ENCODE assay signal across 8 cellular contexts in the genomic region with DNA sequence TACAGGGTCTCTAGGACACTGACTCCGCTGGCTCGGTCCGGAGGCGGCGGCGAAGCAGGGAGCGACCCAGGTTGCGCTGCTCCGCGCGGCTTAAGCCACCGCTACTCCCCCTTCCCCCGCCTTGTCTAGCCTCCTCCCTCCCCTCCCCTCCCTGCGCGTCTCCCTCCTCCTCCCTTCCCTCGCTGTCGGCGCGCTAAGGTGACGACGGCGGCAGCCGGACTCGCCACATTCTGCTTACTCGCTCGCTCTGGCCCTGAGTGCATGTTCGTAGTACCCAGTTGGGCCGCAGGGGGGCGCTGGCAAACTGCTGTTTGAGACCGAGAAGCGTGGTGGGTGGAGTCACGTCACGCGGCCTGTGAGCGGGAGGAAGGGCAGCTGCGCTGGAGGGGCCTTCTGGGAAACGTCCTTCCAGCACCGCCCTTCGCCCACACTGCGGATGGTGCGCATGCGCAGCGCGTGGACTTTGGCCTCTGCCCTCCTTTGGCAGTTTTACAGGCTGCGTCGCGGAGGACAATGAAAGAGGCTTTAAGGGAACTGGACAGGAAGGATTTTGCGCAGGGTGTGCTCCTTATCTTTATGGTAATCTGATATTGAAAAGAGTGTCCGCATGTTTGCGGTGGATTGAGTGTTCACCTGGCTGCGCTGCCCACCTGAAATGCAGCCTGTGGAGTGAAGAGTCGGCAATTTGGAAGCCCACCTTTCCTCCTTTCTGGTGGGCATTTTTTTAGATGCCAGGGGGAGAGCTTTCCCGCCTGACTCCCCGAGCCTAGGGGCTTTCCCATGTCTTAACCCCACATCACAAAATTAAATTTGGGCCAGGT. TPM values are rescaled to one million over a fixed set of nuclear protein-coding genes. Genes with fewer than 3 reads are reported as not detected.
DNase-seq lines count a peak whose midpoint lies in the region; ATAC-seq and TF ChIP-seq lines count a peak whose summit lies in the region.

A gene with protein sequence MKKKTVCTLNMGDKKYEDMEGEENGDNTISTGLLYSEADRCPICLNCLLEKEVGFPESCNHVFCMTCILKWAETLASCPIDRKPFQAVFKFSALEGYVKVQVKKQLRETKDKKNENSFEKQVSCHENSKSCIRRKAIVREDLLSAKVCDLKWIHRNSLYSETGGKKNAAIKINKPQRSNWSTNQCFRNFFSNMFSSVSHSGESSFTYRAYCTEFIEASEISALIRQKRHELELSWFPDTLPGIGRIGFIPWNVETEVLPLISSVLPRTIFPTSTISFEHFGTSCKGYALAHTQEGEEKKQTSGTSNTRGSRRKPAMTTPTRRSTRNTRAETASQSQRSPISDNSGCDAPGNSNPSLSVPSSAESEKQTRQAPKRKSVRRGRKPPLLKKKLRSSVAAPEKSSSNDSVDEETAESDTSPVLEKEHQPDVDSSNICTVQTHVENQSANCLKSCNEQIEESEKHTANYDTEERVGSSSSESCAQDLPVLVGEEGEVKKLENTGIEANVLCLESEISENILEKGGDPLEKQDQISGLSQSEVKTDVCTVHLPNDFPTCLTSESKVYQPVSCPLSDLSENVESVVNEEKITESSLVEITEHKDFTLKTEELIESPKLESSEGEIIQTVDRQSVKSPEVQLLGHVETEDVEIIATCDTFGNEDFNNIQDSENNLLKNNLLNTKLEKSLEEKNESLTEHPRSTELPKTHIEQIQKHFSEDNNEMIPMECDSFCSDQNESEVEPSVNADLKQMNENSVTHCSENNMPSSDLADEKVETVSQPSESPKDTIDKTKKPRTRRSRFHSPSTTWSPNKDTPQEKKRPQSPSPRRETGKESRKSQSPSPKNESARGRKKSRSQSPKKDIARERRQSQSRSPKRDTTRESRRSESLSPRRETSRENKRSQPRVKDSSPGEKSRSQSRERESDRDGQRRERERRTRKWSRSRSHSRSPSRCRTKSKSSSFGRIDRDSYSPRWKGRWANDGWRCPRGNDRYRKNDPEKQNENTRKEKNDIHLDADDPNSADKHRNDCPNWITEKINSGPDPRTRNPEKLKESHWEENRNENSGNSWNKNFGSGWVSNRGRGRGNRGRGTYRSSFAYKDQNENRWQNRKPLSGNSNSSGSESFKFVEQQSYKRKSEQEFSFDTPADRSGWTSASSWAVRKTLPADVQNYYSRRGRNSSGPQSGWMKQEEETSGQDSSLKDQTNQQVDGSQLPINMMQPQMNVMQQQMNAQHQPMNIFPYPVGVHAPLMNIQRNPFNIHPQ (N-terminal part only) (minus strand): TSS at position 107 of the 821 bp plus-strand sequence. CDS start 26,407 bp downstream, outside the sequence.

- peaks cover 39% of the 10 kb centered on the region for H3K4me1 ChIP-seq in upper lobe of right lung

- peak; percentile 67 for TF ChIP-seq POLR2A in GM15510 (IDR thresholded peaks at IDR 0.05; ENCODE audit: borderline replicate concordance, extremely low read depth, insufficient read length)

- H3K27me3 ChIP-seq in upper lobe of right lung = no peaks in the 10 kb centered on the region

- peak within 1 kb of the TSS; percentile 93 for H3K4me3 Mint-ChIP-seq in T-helper 1 cell treated with Interleukin-12 subunit alpha and Interleukin-12 subunit beta and Interleukin-4 antibody, amounts not matched to agents 30 μg/mL and 1 μg/mL, for 36 hours

- no peaks in the 10 kb centered on the region for H3K36me3 ChIP-seq in upper lobe of right lung

- H3K27me3 Mint-ChIP-seq in T-helper 1 cell treated with Interleukin-12 subunit alpha and Interleukin-12 subunit beta and Interleukin-4 antibody, amounts not matched to agents 30 μg/mL and 1 μg/mL, for 36 hours (ENCODE audit: low read depth) = peaks cover 7% of the 10 kb centered on the region

- peaks cover 41% of the 10 kb centered on the region for H3K4me1 Mint-ChIP-seq in T-helper 1 cell treated with Interleukin-12 subunit alpha and Interleukin-12 subunit beta and Interleukin-4 antibody, amounts not matched to agents 30 μg/mL and 1 μg/mL, for 36 hours (ENCODE audit: low read depth)

- ATAC-seq in HG02885 (IDR thresholded peaks at IDR 0.05; ENCODE audit: poor library complexity, unreplicated experiment) (peak; percentile 71), left cardiac atrium (peak; percentile 94 to 95), upper lobe of right lung (peak; percentile 94)

- peak within 1 kb of the TSS; percentile 100 for H3K27ac ChIP-seq in upper lobe of right lung

- H3K9me3 ChIP-seq in upper lobe of right lung = no peaks in the 10 kb centered on the region

- no peaks in the 10 kb centered on the region for H3K9me3 Mint-ChIP-seq in T-helper 1 cell treated with Interleukin-12 subunit alpha and Interleukin-12 subunit beta and Interleukin-4 antibody, amounts not matched to agents 30 μg/mL and 1 μg/mL, for 36 hours

- DNase-seq in NCI-H1694 (lab: John Stamatoyannopoulos, UW) (peak; percentile 97), amniotic stem cell (lab: John Stamatoyannopoulos, UW) (peak; percentile 98), left cardiac atrium (peak; percentile 100), posterior vena cava (ENCODE audit: low spot score) (peak; percentile 100), upper lobe of right lung (peak; percentile 100)

- H3K4me3 ChIP-seq in upper lobe of right lung = peak within 1 kb of the TSS; percentile 89

- peaks cover 24% of the 10 kb centered on the region for H3K36me3 Mint-ChIP-seq in T-helper 1 cell treated with Interleukin-12 subunit alpha and Interleukin-12 subunit beta and Interleukin-4 antibody, amounts not matched to agents 30 μg/mL and 1 μg/mL, for 36 hours (ENCODE audit: low read depth)

- intact Hi-C loops in left cardiac atrium (cut with DNase I) = loop anchor here in 1 of 2 donors (5.0 kb wide), 2 partner anchors 263 to 382 kb away; a partner anchor contains a TSS
- intact Hi-C loops in posterior vena cava (cut with DNase I) = loop anchor here in 1 of 2 donors (5.0 kb wide), 1 partner anchor 1787 kb away; no protein-coding TSS in a partner anchor
- intact Hi-C loops in upper lobe of right lung (cut with DNase I) = no loop called here

- TF ChIP-seq CTCF in upper lobe of right lung (IDR thresholded peaks at IDR 0.05) = peak; percentile 86

- peak within 1 kb of the TSS; percentile 100 for H3K27ac Mint-ChIP-seq in T-helper 1 cell treated with Interleukin-12 subunit alpha and Interleukin-12 subunit beta and Interleukin-4 antibody, amounts not matched to agents 30 μg/mL and 1 μg/mL, for 36 hours

RNA-seq across cellular contexts. Expression of the gene that starts here (rescaled TPM):
- total RNA-seq in left cardiac atrium (10 to 100 TPM; 74.7 to 89.2 TPM), posterior vena cava (100 to 1,000 TPM; 105 to 114 TPM), upper lobe of right lung (119 TPM)

Comparison
In these comparisons a context has a peak if more than half of its experiments do, and no peak if none do; other contexts are left out.
1. Peak in every context shown above with its lines: DNase-seq, ATAC-seq, H3K4me3 ChIP-seq and H3K27ac ChIP-seq.